Comparison of ENCODE assay signal across 1 cellular context in the genomic region with DNA sequence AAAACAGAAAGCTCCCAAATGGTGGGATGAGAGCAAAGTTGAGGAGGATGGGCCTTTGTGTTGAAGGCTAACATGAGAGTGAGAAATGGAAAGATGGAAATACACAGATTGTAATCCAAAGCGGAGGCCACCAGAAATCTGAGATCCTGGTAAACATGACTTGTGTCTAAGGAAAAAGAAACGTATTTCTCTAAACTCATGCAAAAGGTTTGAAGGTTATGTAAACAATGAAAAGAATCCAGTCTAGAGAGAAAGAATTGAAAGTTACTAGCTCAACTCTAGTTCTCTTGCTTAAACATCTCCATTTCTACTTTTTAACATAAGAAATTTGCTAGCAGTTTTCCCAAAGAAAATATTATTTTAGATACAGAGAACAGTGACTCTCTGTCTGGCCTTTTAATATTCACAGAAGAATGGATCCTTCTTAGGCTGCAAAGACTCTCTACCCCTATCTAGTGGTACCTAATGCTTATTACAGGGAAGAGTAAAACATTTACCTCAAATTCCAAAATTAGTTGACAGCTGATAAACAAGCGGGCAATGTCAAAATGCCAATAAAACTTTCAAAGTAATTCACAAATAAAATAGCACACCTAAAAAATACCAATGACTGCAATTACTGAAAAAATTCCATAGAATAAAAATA.
TF ChIP-seq lines count a peak whose summit lies in the region.

No MANE protein-coding gene starts in this region.

TF ChIP-seq in HepG2, 621 proteins besides CTCF, POLR2A, EP300 and RAD21 (continued from another document and continues in another):
- TF ChIP-seq, protein P1, sequence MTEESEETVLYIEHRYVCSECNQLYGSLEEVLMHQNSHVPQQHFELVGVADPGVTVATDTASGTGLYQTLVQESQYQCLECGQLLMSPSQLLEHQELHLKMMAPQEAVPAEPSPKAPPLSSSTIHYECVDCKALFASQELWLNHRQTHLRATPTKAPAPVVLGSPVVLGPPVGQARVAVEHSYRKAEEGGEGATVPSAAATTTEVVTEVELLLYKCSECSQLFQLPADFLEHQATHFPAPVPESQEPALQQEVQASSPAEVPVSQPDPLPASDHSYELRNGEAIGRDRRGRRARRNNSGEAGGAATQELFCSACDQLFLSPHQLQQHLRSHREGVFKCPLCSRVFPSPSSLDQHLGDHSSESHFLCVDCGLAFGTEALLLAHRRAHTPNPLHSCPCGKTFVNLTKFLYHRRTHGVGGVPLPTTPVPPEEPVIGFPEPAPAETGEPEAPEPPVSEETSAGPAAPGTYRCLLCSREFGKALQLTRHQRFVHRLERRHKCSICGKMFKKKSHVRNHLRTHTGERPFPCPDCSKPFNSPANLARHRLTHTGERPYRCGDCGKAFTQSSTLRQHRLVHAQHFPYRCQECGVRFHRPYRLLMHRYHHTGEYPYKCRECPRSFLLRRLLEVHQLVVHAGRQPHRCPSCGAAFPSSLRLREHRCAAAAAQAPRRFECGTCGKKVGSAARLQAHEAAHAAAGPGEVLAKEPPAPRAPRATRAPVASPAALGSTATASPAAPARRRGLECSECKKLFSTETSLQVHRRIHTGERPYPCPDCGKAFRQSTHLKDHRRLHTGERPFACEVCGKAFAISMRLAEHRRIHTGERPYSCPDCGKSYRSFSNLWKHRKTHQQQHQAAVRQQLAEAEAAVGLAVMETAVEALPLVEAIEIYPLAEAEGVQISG (CRISPR knock-in tag; IDR thresholded peaks at IDR 0.05) = no peak
- TF ChIP-seq ZNF703 (CRISPR knock-in tag; IDR thresholded peaks at IDR 0.05; ENCODE audit: borderline replicate concordance) = no peak
- TF ChIP-seq ZFP36L2 (CRISPR knock-in tag; IDR thresholded peaks at IDR 0.05) = no peak
- TF ChIP-seq GTF3A (CRISPR knock-in tag; conservative IDR thresholded peaks at IDR 0.05) = no peak
- no peak for TF ChIP-seq THAP9 (CRISPR knock-in tag; IDR thresholded peaks at IDR 0.05; ENCODE audit: borderline replicate concordance)
- no peak for TF ChIP-seq ZNF274 (CRISPR knock-in tag; IDR thresholded peaks at IDR 0.05)
- TF ChIP-seq, protein P2, sequence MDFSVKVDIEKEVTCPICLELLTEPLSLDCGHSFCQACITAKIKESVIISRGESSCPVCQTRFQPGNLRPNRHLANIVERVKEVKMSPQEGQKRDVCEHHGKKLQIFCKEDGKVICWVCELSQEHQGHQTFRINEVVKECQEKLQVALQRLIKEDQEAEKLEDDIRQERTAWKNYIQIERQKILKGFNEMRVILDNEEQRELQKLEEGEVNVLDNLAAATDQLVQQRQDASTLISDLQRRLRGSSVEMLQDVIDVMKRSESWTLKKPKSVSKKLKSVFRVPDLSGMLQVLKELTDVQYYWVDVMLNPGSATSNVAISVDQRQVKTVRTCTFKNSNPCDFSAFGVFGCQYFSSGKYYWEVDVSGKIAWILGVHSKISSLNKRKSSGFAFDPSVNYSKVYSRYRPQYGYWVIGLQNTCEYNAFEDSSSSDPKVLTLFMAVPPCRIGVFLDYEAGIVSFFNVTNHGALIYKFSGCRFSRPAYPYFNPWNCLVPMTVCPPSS (IDR thresholded peaks at IDR 0.05) = no peak
- TF ChIP-seq YY1 (IDR thresholded peaks at IDR 0.05; ENCODE audit: insufficient read depth, insufficient replicate concordance, low read depth, low read length) = no peak
- TF ChIP-seq ZBTB42 (CRISPR knock-in tag; IDR thresholded peaks at IDR 0.05) = no peak
- TF ChIP-seq GFI1 (CRISPR knock-in tag; IDR thresholded peaks at IDR 0.05; ENCODE audit: borderline replicate concordance) = peak; percentile 85
- no peak for TF ChIP-seq KAT2B (IDR thresholded peaks at IDR 0.05; ENCODE audit: borderline replicate concordance, low read depth, low read length)
- TF ChIP-seq ZSCAN30 (CRISPR knock-in tag; IDR thresholded peaks at IDR 0.05) = no peak
- 0 out of 2 replicates have a peak, but pooled peaks have one; percentile 35 for TF ChIP-seq STAG1 (CRISPR knock-in tag; IDR thresholded peaks at IDR 0.05)
- TF ChIP-seq, protein P3, sequence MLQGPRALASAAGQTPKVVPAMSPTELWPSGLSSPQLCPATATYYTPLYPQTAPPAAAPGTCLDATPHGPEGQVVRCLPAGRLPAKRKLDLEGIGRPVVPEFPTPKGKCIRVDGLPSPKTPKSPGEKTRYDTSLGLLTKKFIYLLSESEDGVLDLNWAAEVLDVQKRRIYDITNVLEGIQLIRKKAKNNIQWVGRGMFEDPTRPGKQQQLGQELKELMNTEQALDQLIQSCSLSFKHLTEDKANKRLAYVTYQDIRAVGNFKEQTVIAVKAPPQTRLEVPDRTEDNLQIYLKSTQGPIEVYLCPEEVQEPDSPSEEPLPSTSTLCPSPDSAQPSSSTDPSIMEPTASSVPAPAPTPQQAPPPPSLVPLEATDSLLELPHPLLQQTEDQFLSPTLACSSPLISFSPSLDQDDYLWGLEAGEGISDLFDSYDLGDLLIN (CRISPR knock-in tag; IDR thresholded peaks at IDR 0.05; ENCODE audit: borderline replicate concordance) = no peak
- TF ChIP-seq ZNF737 (CRISPR knock-in tag; IDR thresholded peaks at IDR 0.05; ENCODE audit: borderline replicate concordance) = no peak
- TF ChIP-seq MAX (IDR thresholded peaks at IDR 0.05) = no peak
- TF ChIP-seq ELF4 (CRISPR knock-in tag; IDR thresholded peaks at IDR 0.05; ENCODE audit: borderline replicate concordance) = no peak
- TF ChIP-seq, protein P4, sequence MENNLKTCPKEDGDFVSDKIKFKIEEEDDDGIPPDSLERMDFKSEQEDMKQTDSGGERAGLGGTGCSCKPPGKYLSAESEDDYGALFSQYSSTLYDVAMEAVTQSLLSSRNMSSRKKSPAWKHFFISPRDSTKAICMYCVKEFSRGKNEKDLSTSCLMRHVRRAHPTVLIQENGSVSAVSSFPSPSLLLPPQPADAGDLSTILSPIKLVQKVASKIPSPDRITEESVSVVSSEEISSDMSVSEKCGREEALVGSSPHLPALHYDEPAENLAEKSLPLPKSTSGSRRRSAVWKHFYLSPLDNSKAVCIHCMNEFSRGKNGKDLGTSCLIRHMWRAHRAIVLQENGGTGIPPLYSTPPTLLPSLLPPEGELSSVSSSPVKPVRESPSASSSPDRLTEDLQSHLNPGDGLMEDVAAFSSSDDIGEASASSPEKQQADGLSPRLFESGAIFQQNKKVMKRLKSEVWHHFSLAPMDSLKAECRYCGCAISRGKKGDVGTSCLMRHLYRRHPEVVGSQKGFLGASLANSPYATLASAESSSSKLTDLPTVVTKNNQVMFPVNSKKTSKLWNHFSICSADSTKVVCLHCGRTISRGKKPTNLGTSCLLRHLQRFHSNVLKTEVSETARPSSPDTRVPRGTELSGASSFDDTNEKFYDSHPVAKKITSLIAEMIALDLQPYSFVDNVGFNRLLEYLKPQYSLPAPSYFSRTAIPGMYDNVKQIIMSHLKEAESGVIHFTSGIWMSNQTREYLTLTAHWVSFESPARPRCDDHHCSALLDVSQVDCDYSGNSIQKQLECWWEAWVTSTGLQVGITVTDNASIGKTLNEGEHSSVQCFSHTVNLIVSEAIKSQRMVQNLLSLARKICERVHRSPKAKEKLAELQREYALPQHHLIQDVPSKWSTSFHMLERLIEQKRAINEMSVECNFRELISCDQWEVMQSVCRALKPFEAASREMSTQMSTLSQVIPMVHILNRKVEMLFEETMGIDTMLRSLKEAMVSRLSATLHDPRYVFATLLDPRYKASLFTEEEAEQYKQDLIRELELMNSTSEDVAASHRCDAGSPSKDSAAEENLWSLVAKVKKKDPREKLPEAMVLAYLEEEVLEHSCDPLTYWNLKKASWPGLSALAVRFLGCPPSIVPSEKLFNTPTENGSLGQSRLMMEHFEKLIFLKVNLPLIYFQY (CRISPR knock-in tag; IDR thresholded peaks at IDR 0.05; ENCODE audit: borderline replicate concordance) = no peak
- no peak for TF ChIP-seq ZNF326 (CRISPR knock-in tag; IDR thresholded peaks at IDR 0.05; ENCODE audit: borderline replicate concordance)
- no peak for TF ChIP-seq ZNF777 (CRISPR knock-in tag; IDR thresholded peaks at IDR 0.05)
- TF ChIP-seq GATAD1 (CRISPR knock-in tag; IDR thresholded peaks at IDR 0.05) = no peak
- TF ChIP-seq CAMTA2 (CRISPR knock-in tag; IDR thresholded peaks at IDR 0.05; ENCODE audit: borderline replicate concordance) = no peak
- no peak for TF ChIP-seq ZNF766 (CRISPR knock-in tag; IDR thresholded peaks at IDR 0.05; ENCODE audit: borderline replicate concordance)
- no peak for TF ChIP-seq ZNF709 (CRISPR knock-in tag; IDR thresholded peaks at IDR 0.05)
- no peak for TF ChIP-seq ARNT2 (CRISPR knock-in tag; IDR thresholded peaks at IDR 0.05; ENCODE audit: low read depth)
- TF ChIP-seq GPN1 (CRISPR knock-in tag; IDR thresholded peaks at IDR 0.05; ENCODE audit: borderline replicate concordance) = no peak
- TF ChIP-seq, protein P5, sequence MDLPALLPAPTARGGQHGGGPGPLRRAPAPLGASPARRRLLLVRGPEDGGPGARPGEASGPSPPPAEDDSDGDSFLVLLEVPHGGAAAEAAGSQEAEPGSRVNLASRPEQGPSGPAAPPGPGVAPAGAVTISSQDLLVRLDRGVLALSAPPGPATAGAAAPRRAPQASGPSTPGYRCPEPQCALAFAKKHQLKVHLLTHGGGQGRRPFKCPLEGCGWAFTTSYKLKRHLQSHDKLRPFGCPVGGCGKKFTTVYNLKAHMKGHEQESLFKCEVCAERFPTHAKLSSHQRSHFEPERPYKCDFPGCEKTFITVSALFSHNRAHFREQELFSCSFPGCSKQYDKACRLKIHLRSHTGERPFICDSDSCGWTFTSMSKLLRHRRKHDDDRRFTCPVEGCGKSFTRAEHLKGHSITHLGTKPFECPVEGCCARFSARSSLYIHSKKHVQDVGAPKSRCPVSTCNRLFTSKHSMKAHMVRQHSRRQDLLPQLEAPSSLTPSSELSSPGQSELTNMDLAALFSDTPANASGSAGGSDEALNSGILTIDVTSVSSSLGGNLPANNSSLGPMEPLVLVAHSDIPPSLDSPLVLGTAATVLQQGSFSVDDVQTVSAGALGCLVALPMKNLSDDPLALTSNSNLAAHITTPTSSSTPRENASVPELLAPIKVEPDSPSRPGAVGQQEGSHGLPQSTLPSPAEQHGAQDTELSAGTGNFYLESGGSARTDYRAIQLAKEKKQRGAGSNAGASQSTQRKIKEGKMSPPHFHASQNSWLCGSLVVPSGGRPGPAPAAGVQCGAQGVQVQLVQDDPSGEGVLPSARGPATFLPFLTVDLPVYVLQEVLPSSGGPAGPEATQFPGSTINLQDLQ (CRISPR knock-in tag; IDR thresholded peaks at IDR 0.05) = no peak
- no peak for TF ChIP-seq SMARCC2 (IDR thresholded peaks at IDR 0.05)
- no peak for TF ChIP-seq ZNF296 (CRISPR knock-in tag; conservative IDR thresholded peaks at IDR 0.05)
- TF ChIP-seq ATF4 (CRISPR knock-in tag; IDR thresholded peaks at IDR 0.05) = no peak
- TF ChIP-seq SMC3 (IDR thresholded peaks at IDR 0.05; ENCODE audit: low read length) = peak; percentile 59
- TF ChIP-seq ZBTB21 (CRISPR knock-in tag; IDR thresholded peaks at IDR 0.05) = no peak
- no peak for TF ChIP-seq ZNF781 (CRISPR knock-in tag; IDR thresholded peaks at IDR 0.05; ENCODE audit: borderline replicate concordance, not compliant biosample characterization)
- TF ChIP-seq AKNA (CRISPR knock-in tag; IDR thresholded peaks at IDR 0.05; ENCODE audit: borderline replicate concordance) = no peak
- TF ChIP-seq POGZ (CRISPR knock-in tag; IDR thresholded peaks at IDR 0.05) = peak; percentile 76
